ENCODE assay signal across 8 cellular contexts in the genomic region with DNA sequence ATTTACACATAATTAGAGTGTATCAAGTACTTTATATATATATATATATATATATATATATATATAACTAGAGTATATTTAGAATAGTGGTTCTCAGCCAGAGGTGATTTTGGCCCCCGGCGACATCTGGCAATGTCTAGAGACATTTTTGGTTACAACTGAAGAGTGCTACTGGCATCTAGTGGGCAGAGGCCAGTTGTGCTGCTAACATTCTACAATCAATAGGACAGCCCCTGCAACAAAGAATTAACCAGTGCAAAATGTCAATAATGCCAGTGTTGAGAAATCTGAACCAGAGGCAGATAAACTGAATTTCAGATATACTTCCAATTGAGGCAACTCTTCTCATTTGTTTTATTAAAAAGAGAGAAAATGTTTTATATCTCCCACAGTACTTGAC. TPM values are rescaled to one million over a fixed set of nuclear protein-coding genes. Genes with fewer than 3 reads are reported as not detected.
DNase-seq lines count a peak whose midpoint lies in the region; ATAC-seq and TF ChIP-seq lines count a peak whose summit lies in the region.

No MANE protein-coding gene starts in this region.

- no peak overlapping the region for H3K4me3 ChIP-seq in AG09309 (ENCODE audit: control insufficient read depth, low read depth, low read length)
- H3K4me3 ChIP-seq in uterus: no peak overlapping the region

- H3K4me3 Mint-ChIP-seq in osteocyte (ENCODE audit: unreplicated experiment): no peak overlapping the region

- TF ChIP-seq POLR2A in uterus (IDR thresholded peaks at IDR 0.05): no peak

- peaks cover 13% of the 10 kb centered on the region for H3K4me1 Mint-ChIP-seq in osteocyte (ENCODE audit: unreplicated experiment)

- intact Hi-C loops in uterus (cut with DNase I; ENCODE audit: low total_unique reads): no loop called here

- no peaks in the 10 kb centered on the region for H3K9me3 Mint-ChIP-seq in osteocyte (ENCODE audit: unreplicated experiment)

- H3K27ac ChIP-seq in uterus: no peak overlapping the region

- TF ChIP-seq CTCF in AG09309 (IDR thresholded peaks at IDR 0.05; ENCODE audit: control insufficient read depth, insufficient read depth, low read depth, low read length, missing control alignments) (peak; percentile 47), GM12874 (IDR thresholded peaks at IDR 0.05; ENCODE audit: insufficient read depth, low read depth, low read length) (peak; percentile 54; the same call in 1 of the 2 replicates), osteocyte (IDR thresholded peaks at IDR 0.05) (peak; percentile 54), uterus (IDR thresholded peaks at IDR 0.05) (peak in 2 of 4 experiments; percentile 15 to 24)

- no peaks in the 10 kb centered on the region for H3K9me3 ChIP-seq in uterus

- peaks cover 0 to 3% of the 10 kb centered on the region in 2 donors for H3K4me1 ChIP-seq in uterus

- ATAC-seq in HG02943 (IDR thresholded peaks at IDR 0.05; ENCODE audit: low read depth, unreplicated experiment) (peak; percentile 66), GM19324 (IDR thresholded peaks at IDR 0.05; ENCODE audit: low FRiP score, unreplicated experiment) (no peak)

- no peaks in the 10 kb centered on the region for H3K27me3 Mint-ChIP-seq in osteocyte (ENCODE audit: unreplicated experiment)

- H3K27ac Mint-ChIP-seq in osteocyte (ENCODE audit: unreplicated experiment): peak overlapping the region; percentile 6

- no peak for DNase-seq in AG09309 (ENCODE audit: low read depth)
- DNase-seq in RPMI8226: peak; percentile 24
- DNase-seq in epidermal melanocyte (ENCODE audit: insufficient read length, low spot score): peak; percentile 17
- DNase-seq in osteocyte (ENCODE audit: extremely low spot score, unreplicated experiment): no peak
- DNase-seq in uterus: no peak

- peaks cover 55% of the 10 kb centered on the region for H3K36me3 Mint-ChIP-seq in osteocyte (ENCODE audit: unreplicated experiment)

- H3K27me3 ChIP-seq in uterus: no peaks in the 10 kb centered on the region

- H3K36me3 ChIP-seq in uterus: no peaks in the 10 kb centered on the region

RNA-seq across cellular contexts. Expression of gene GTF2A1, which starts 8.9 kb away (rescaled TPM):
- total RNA-seq in osteocyte: 40.8 and 43.4 TPM in 2 replicates
- total RNA-seq in uterus: 10 to 100 TPM; 28.2 to 52.4 (median 35.9) TPM

Comparison
In these comparisons a context has a peak if more than half of its experiments do, and no peak if none do; other contexts are left out.
1. DNase-seq: peak in RPMI8226 (single experiment) and epidermal melanocyte (single experiment); none in AG09309 (single experiment), osteocyte (single experiment) and uterus (0 of 2).